In genomic region chr9:123339666-123340414, GRCh38 we compare ENCODE assay signal across 8 cellular contexts. TPM values are rescaled to one million over a fixed set of nuclear protein-coding genes. Genes with fewer than 3 reads are reported as not detected.
DNase-seq lines count a peak whose midpoint lies in the region; ATAC-seq and TF ChIP-seq lines count a peak whose summit lies in the region.

No MANE protein-coding gene starts in this region.

- H3K27ac ChIP-seq in right lobe of liver = no peak overlapping the region

- no peaks in the 10 kb centered on the region for H3K9me3 ChIP-seq in right lobe of liver

- peak overlapping the region; percentile 80 to 93 for H3K4me3 Mint-ChIP-seq in CD14-positive monocyte
- H3K4me3 Mint-ChIP-seq in activated T-cell treated with anti-CD3 and anti-CD28 coated beads, Interleukin-2, amount 50 U/mL, for 24 hours = peak overlapping the region; percentile 76

- H3K36me3 ChIP-seq in right lobe of liver = no peaks in the 10 kb centered on the region

- no peaks in the 10 kb centered on the region for H3K4me1 ChIP-seq in right lobe of liver

- peak; percentile 67 for DNase-seq in CD14-positive monocyte (ENCODE audit: low spot score)
- no peak for DNase-seq in activated T-cell treated with anti-CD3 and anti-CD28 coated beads, Interleukin-2, amount 50 U/mL, for 24 hours
- DNase-seq in right lobe of liver = no peak
- DNase-seq in stimulated activated naive CD8-positive, alpha-beta T cell treated with anti-CD3 and anti-CD28 coated beads, Interleukin-15, Interleukin-2, amounts not matched to agents 100 U/mL and 50 U/mL, for 24 hours = peak; percentile 72
- DNase-seq in NCI-H2227 (lab: John Stamatoyannopoulos, UW; ENCODE audit: unreplicated experiment) = no peak
- no peak for DNase-seq in NCI-H1694 (lab: John Stamatoyannopoulos, UW)

- ATAC-seq in GM19463 (IDR thresholded peaks at IDR 0.05; ENCODE audit: unreplicated experiment) = peak; percentile 33
- ATAC-seq in HG03558 (IDR thresholded peaks at IDR 0.05; ENCODE audit: extremely low read depth, unreplicated experiment) = peak; percentile 21
- ATAC-seq in right lobe of liver = peak in 3 of 4 donors; percentile 8 to 36 (median 32)
- ATAC-seq in stimulated activated naive CD8-positive, alpha-beta T cell treated with anti-CD3 and anti-CD28 coated beads, Interleukin-15, Interleukin-2, amounts not matched to agents 100 U/mL and 50 U/mL, for 24 hours = peak; percentile 65

- peak overlapping the region in 1 of 3 donors; percentile 13 for H3K4me3 ChIP-seq in right lobe of liver

- H3K27me3 ChIP-seq in right lobe of liver = no peaks in the 10 kb centered on the region

- 60% methylated on average over 17 of the region's 31 CpGs for WGBS in right lobe of liver (ENCODE audit: insufficient coverage, low coverage, low lambda C conversion rate, missing lambda C conversion rate)

- peak overlapping the region in 6 of 7 donors; percentile 63 to 90 (median 82) for H3K27ac Mint-ChIP-seq in CD14-positive monocyte
- peak overlapping the region; percentile 99 for H3K27ac Mint-ChIP-seq in activated T-cell treated with anti-CD3 and anti-CD28 coated beads, Interleukin-2, amount 50 U/mL, for 24 hours

- H3K27me3 Mint-ChIP-seq in CD14-positive monocyte (ENCODE audit: low read depth in 3 of 3) = peaks cover 17 to 24% (median 20%) of the 10 kb centered on the region in 3 donors
- H3K27me3 Mint-ChIP-seq in activated T-cell treated with anti-CD3 and anti-CD28 coated beads, Interleukin-2, amount 50 U/mL, for 24 hours = no peaks in the 10 kb centered on the region

- no peak for TF ChIP-seq POLR2A in right lobe of liver (IDR thresholded peaks at IDR 0.05)

- peaks cover 0 to 2% of the 10 kb centered on the region in 2 donors for H3K36me3 Mint-ChIP-seq in CD14-positive monocyte
- no peaks in the 10 kb centered on the region for H3K36me3 Mint-ChIP-seq in activated T-cell treated with anti-CD3 and anti-CD28 coated beads, Interleukin-2, amount 50 U/mL, for 24 hours (ENCODE audit: low read depth)

- TF ChIP-seq CTCF in CD14-positive monocyte (IDR thresholded peaks at IDR 0.05) (no peak), right lobe of liver (IDR thresholded peaks at IDR 0.05) (no peak)

- intact Hi-C loops in CD14-positive monocyte (cut with micrococcal nuclease) = loop anchor here (5.0 to 10.0 kb wide), 2 partner anchors 65 to 73 kb away; partner anchors contain the start of gene STRBP (in 1 of the 2)
- intact Hi-C loops in right lobe of liver (cut with DNase I) = loop anchor here (10.0 kb wide), 2 partner anchors 235 to 255 kb away; no protein-coding TSS in a partner anchor

- H3K4me1 Mint-ChIP-seq in CD14-positive monocyte = peaks cover 26% of the 10 kb centered on the region
- peaks cover 52% of the 10 kb centered on the region for H3K4me1 Mint-ChIP-seq in activated T-cell treated with anti-CD3 and anti-CD28 coated beads, Interleukin-2, amount 50 U/mL, for 24 hours (ENCODE audit: low read depth)

- peaks cover 0 to 1% (median 0%) of the 10 kb centered on the region in 7 donors for H3K9me3 Mint-ChIP-seq in CD14-positive monocyte
- H3K9me3 Mint-ChIP-seq in activated T-cell treated with anti-CD3 and anti-CD28 coated beads, Interleukin-2, amount 50 U/mL, for 24 hours = no peaks in the 10 kb centered on the region

RNA-seq across cellular contexts. Expression of gene CRB2, which starts 16.2 kb away (rescaled TPM):
- polyA plus RNA-seq in CD14-positive monocyte = not detected
- total RNA-seq in right lobe of liver = not detected

Comparison
In these comparisons a context has a peak if more than half of its experiments do, and no peak if none do; other contexts are left out.
1. DNase-seq: peak in CD14-positive monocyte (single experiment) and stimulated activated naive CD8-positive, alpha-beta T cell treated with anti-CD3 and anti-CD28 coated beads, Interleukin-15, Interleukin-2, amounts not matched to agents 100 U/mL and 50 U/mL, for 24 hours (single experiment); none in activated T-cell treated with anti-CD3 and anti-CD28 coated beads, Interleukin-2, amount 50 U/mL, for 24 hours (single experiment), right lobe of liver (0 of 3), NCI-H2227 (single experiment) and NCI-H1694 (single experiment).
2. Peak in every context shown above with its lines, with median percentiles within 50 percentile points of each other: ATAC-seq.